Comparison of ENCODE assay signal across 21 cellular contexts in the genomic region with DNA sequence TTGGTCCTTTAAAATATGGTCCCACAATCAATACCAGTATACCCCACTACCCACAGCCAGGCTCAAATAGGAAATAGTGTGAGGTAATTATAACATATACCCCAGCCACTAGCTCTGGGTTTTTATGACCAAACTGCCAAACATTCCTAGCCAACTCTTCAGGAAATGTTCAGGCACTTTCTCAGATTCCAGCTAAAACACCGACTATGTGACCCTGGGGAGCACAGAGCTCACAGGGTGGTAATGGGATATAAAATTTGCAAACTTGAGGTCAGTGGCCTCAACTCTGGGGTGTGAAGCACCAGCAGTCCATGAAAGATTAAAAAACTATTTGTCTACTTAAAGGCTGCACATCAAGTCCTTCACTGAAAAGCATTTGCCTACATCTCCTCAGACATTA.
"Had no signal": no experiment of that assay in that cellular context is flagged by ENCODE, and none has a peak within 500 bp of the region (broad histone marks: within the 10 kb centered on the region; RNA-seq: fewer than 3 reads in every experiment).

No MANE protein-coding gene starts in this region.

- H3K9ac ChIP-seq: parathyroid adenoma had no signal

- FAIRE-seq: frontal cortex, urothelium cell line had no signal

- H2AFZ ChIP-seq: parathyroid adenoma had no signal

- H3K4me1 ChIP-seq: parathyroid adenoma had no signal

- DNase-seq: activated B cell treated with CpG ODN at 0.5 μM for 24 hours; activated CD4-positive, alpha-beta memory T cell treated with anti-CD3 and anti-CD28 coated beads for 36 hours; activated CD4-positive, alpha-beta T cell treated with anti-CD3 and anti-CD28 coated beads for 4 hours; activated T-cell treated with anti-CD3 and anti-CD28 coated beads for 4 hours; endodermal cell; heart right ventricle; immature natural killer cell; kidney glomerular epithelial cell; left ventricle myocardium inferior; natural killer cell; sigmoid colon; stimulated activated CD4-positive, alpha-beta T cell treated with anti-CD3 and anti-CD28 coated beads, Interleukin-12 subunit alpha, Interleukin-12 subunit beta, amount 100 ng/mL, for 4 hours; stimulated activated CD4-positive, alpha-beta T cell treated with anti-CD3 and anti-CD28 coated beads, Interleukin-1b, Interleukin-23, amount 100 ng/mL, for 48 hours; stimulated activated CD8-positive, alpha-beta memory T cell treated with anti-CD3 and anti-CD28 coated beads, Interleukin-4, amount 100 ng/mL, for 48 hours; stimulated activated naive CD4-positive, alpha-beta T cell; T-cell had no signal

- H3K36me3 ChIP-seq: left ventricle myocardium inferior, sigmoid colon, tibial nerve had no signal

- H3K4me3 ChIP-seq: heart right ventricle, left ventricle myocardium inferior, sigmoid colon, tibial nerve had no signal

- H3K9me3 ChIP-seq: heart right ventricle, left ventricle myocardium inferior, sigmoid colon, tibial nerve had no signal

- ATAC-seq: heart right ventricle, natural killer cell, T-cell had no signal

- H3K79me2 ChIP-seq: parathyroid adenoma had no signal

- H3K27ac ChIP-seq: epithelial cell of prostate, left ventricle myocardium inferior, parathyroid adenoma had no signal

- H3K27me3 ChIP-seq: heart right ventricle, sigmoid colon, tibial nerve had no signal
